ENCODE assay signal across 8 cellular contexts in the genomic region with DNA sequence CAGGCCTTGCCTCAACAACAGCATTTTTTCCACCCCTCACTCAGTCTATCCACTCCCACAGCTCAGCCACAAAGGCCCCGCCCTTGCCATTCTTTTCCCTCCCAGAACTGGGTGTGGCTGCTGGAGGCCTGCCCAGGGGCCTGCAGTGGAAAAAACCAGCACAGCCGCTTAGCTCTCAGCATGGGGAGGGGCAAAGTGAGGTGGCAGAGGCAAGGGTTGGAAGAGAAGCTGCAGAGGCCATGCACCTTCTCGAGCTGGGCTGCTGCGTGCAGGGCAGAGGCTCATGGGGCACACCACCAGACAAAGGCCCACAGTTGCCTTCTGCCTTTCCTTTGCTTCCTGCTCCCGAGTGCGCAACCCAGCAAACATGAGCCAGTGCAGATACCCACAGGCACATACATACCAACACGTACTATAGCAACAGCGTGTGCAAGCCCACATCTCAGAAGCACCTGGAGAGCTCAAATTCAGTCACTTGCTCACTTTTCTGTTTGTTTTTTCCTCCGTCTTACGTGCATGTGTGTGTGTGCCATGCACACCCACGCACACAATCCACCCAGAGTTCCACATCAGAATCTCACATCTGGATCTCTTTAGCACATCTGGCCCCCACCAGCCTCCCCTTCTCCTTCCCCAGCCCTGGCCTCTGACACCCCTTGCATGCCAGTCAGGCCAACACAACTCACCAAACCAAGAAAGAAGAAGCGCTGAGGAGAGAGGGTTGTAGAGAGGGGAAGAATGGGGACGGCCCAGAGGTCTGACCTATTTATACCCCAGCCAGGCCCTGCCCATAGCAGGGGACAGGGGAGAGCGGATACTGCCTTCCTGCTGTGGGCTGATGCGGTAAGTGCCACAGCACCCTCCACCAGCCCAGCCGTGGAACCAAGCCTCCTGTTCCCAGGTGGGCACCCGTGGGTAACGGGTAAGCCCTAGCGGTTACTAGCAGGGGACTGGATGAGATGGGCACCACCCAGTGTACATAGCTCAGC. TPM values are rescaled to one million over a fixed set of nuclear protein-coding genes. Genes with fewer than 3 reads are reported as not detected.
DNase-seq lines count a peak whose midpoint lies in the region; ATAC-seq and TF ChIP-seq lines count a peak whose summit lies in the region.

TSS of gene S100A4 (minus strand) at position 740 of the 989 bp plus-strand sequence. CDS start 1,012 bp downstream, outside the sequence.

- intact Hi-C loops in Right ventricle myocardium inferior (cut with DNase I) (no loop called here), thyroid gland (cut with DNase I) (no loop called here)

- peak; percentile 94 for DNase-seq in AG10803 (ENCODE audit: low read depth)
- DNase-seq in MV-4-11 (lab: John Stamatoyannopoulos, UW), result peak; percentile 91
- DNase-seq in SKM-1 treated with dmso at 0.1 percent for 144 hours (lab: John Stamatoyannopoulos, UW; ENCODE audit: unreplicated experiment), result peak; percentile 98
- DNase-seq in Right ventricle myocardium inferior (ENCODE audit: missing footprints), result peak; percentile 96
- DNase-seq in trophoblast cell, result peak; percentile 92 to 93
- peak; percentile 97 to 98 for DNase-seq in thyroid gland

- peak within 1 kb of the TSS; percentile 96 for H2AK5ac ChIP-seq in trophoblast cell (ENCODE audit: low read length)

- H3K4me1 ChIP-seq in trophoblast cell (ENCODE audit: control insufficient read depth in 1 of 2, insufficient read depth in 2 of 2, low read length in 2 of 2), result peaks cover 56 to 64% of the 10 kb centered on the region in 2 experiments
- H3K4me1 ChIP-seq in thyroid gland, result peaks cover 49 to 100% of the 10 kb centered on the region in 2 donors

- WGBS in trophoblast cell (ENCODE audit: extremely low coverage, insufficient coverage, insufficient read length), result no CpG with 5 or more reads among the region's 19 CpGs
- 46 to 48% methylated on average over 17 to 19 of the region's 19 CpGs for WGBS in thyroid gland, 2 donors

- peak within 1 kb of the TSS; percentile 73 for H3K4ac ChIP-seq in trophoblast cell (ENCODE audit: low read depth, low read length)

- H3K9me3 ChIP-seq in trophoblast cell (ENCODE audit: insufficient read depth, low read depth, low read length), result no peaks in the 10 kb centered on the region
- H3K9me3 ChIP-seq in thyroid gland, result no peaks in the 10 kb centered on the region

- peaks cover 3% of the 10 kb centered on the region for H3K36me3 Mint-ChIP-seq in activated naive CD4-positive, alpha-beta T cell treated with anti-CD3 and anti-CD28 coated beads, Interleukin-2, amount 50 U/mL, for 24 hours

- H2AFZ ChIP-seq in trophoblast cell (ENCODE audit: insufficient read depth, low read length, poor library complexity), result peak within 1 kb of the TSS; percentile 53

- H3K27me3 ChIP-seq in trophoblast cell (ENCODE audit: insufficient read depth, low read length) (no peaks in the 10 kb centered on the region), thyroid gland (no peaks in the 10 kb centered on the region)

- H3K27me3 Mint-ChIP-seq in activated naive CD4-positive, alpha-beta T cell treated with anti-CD3 and anti-CD28 coated beads, Interleukin-2, amount 50 U/mL, for 24 hours, result no peaks in the 10 kb centered on the region

- peak; percentile 7; the same call in 1 of the 2 replicates for TF ChIP-seq CTCF in AG10803 (conservative IDR thresholded peaks at IDR 0.05; ENCODE audit: low read length)
- no peak for TF ChIP-seq CTCF in thyroid gland (IDR thresholded peaks at IDR 0.05)

- H3K4me1 Mint-ChIP-seq in activated naive CD4-positive, alpha-beta T cell treated with anti-CD3 and anti-CD28 coated beads, Interleukin-2, amount 50 U/mL, for 24 hours, result peaks cover 69% of the 10 kb centered on the region

- no peak within 1 kb of the TSS for H3K23ac ChIP-seq in trophoblast cell (ENCODE audit: low read length)

- ATAC-seq in GM21381 (IDR thresholded peaks at IDR 0.05; ENCODE audit: unreplicated experiment), result peak; percentile 57
- ATAC-seq in Right ventricle myocardium inferior, result peak; percentile 92

- peak within 1 kb of the TSS; percentile 78 for H4K12ac ChIP-seq in trophoblast cell (ENCODE audit: low read depth, low read length)

- H3K36me3 ChIP-seq in trophoblast cell (ENCODE audit: control insufficient read depth in 1 of 2, insufficient read depth in 2 of 2, low read length in 2 of 2) (peaks cover 2 to 3% of the 10 kb centered on the region in 2 experiments), thyroid gland (no peaks in the 10 kb centered on the region)

- peak in 1 of 2 donors; percentile 91 for TF ChIP-seq POLR2A in thyroid gland (IDR thresholded peaks at IDR 0.05)

- H3K14ac ChIP-seq in trophoblast cell (ENCODE audit: low read length), result peak within 1 kb of the TSS; percentile 92

- H3K79me1 ChIP-seq in trophoblast cell (ENCODE audit: low read length), result peaks cover 63% of the 10 kb centered on the region

- no peaks in the 10 kb centered on the region for H3K9me3 Mint-ChIP-seq in activated naive CD4-positive, alpha-beta T cell treated with anti-CD3 and anti-CD28 coated beads, Interleukin-2, amount 50 U/mL, for 24 hours

- H3K4me3 Mint-ChIP-seq in activated naive CD4-positive, alpha-beta T cell treated with anti-CD3 and anti-CD28 coated beads, Interleukin-2, amount 50 U/mL, for 24 hours, result peak within 1 kb of the TSS; percentile 77

- H3K79me2 ChIP-seq in trophoblast cell (ENCODE audit: control insufficient read depth, insufficient read depth, low read length, poor library complexity), result peaks cover 15% of the 10 kb centered on the region

- H3K18ac ChIP-seq in trophoblast cell (ENCODE audit: low read length), result peak within 1 kb of the TSS; percentile 95

- peak within 1 kb of the TSS; percentile 100 for H4K91ac ChIP-seq in trophoblast cell (ENCODE audit: low read depth, low read length)

- peak within 1 kb of the TSS; percentile 85 for H2BK5ac ChIP-seq in trophoblast cell (ENCODE audit: low read depth, low read length, poor library complexity)

- H3K4me2 ChIP-seq in trophoblast cell (ENCODE audit: low read length), result peak within 1 kb of the TSS; percentile 48

- peak within 1 kb of the TSS; percentile 84 for H4K8ac ChIP-seq in trophoblast cell (ENCODE audit: low read depth, low read length)

- peak within 1 kb of the TSS; percentile 96 for H2BK12ac ChIP-seq in trophoblast cell (ENCODE audit: low read length)

- peak within 1 kb of the TSS; percentile 88 for H2BK120ac ChIP-seq in trophoblast cell (ENCODE audit: insufficient read depth, low read length, poor library complexity)

- peak within 1 kb of the TSS; percentile 65 for H3K9ac ChIP-seq in trophoblast cell (ENCODE audit: low read length)

- peak within 1 kb of the TSS; percentile 89 for H3K27ac ChIP-seq in trophoblast cell (ENCODE audit: low read depth, low read length)
- peak within 1 kb of the TSS; percentile 74 to 96 (median 94) for H3K27ac ChIP-seq in thyroid gland

- H3K27ac Mint-ChIP-seq in activated naive CD4-positive, alpha-beta T cell treated with anti-CD3 and anti-CD28 coated beads, Interleukin-2, amount 50 U/mL, for 24 hours, result peak within 1 kb of the TSS; percentile 89

- H3K4me3 ChIP-seq in AG10803 (ENCODE audit: low read length) (peak within 1 kb of the TSS; percentile 92), trophoblast cell (ENCODE audit: low read depth, low read length) (no peak within 1 kb of the TSS), thyroid gland (replicated peaks in 1 of 3) (peak within 1 kb of the TSS in 1 of 3 donors; percentile 14)

RNA-seq across cellular contexts. Expression of gene S100A4, which starts in this region (rescaled TPM):
- total RNA-seq in Right ventricle myocardium inferior, result 164 TPM
- 154 and 165 TPM in 2 replicates for polyA plus RNA-seq in trophoblast cell (2013)
- total RNA-seq in thyroid gland, result 100 to 1,000 TPM in 2 of 4 donors, 10 to 100 TPM in 2; 57.3 to 251 (median 133) TPM
